Comparison of ENCODE assay signal across 16 cellular contexts in the genomic region with DNA sequence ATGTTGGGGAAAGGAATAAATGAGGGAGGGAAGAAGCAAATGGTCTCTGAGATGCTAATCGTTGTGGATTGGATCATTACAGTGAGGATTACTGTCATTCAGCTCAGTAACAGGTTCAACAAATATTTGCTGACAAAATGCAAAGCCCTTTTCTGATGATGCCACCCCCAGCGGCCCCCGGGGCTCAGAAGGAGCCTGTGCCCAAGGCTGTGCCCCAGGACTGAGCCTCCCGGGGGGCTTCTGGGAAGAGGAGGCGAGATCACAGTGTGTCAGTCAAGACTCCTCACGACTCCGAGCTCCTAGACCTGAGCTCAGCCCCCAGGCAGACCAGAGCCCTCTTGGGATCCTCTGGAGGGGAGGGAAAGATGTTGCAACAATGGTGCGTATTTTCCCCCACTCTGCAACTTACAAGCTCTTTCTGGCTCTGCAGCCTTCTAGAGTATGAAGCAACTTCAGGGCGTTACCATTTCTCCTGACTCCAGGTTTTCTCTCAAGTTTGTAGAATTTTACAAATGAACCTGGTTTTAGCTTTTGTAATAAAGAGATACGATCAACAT. TPM values are rescaled to one million over a fixed set of nuclear protein-coding genes. Genes with fewer than 3 reads are reported as not detected.
"Had no signal": no experiment of that assay in that cellular context is flagged by ENCODE, and none has a peak within 500 bp of the region (broad histone marks: within the 10 kb centered on the region; RNA-seq: fewer than 3 reads in every experiment).

No MANE protein-coding gene starts in this region.

- H3K4me3 ChIP-seq: dorsolateral prefrontal cortex, esophagus squamous epithelium, gastroesophageal sphincter, pancreas, skin epidermis, thyroid gland had no signal

- ATAC-seq: gastroesophageal sphincter had no signal

- H3K4me1 ChIP-seq: esophagus squamous epithelium, pancreas, thyroid gland had no signal

- H3K36me3 ChIP-seq: esophagus squamous epithelium, gastroesophageal sphincter, pancreas, thyroid gland had no signal

- H3K9me3 ChIP-seq: esophagus squamous epithelium, gastroesophageal sphincter, pancreas, thyroid gland had no signal

- DNase-seq: activated CD4-positive, alpha-beta T cell treated with anti-CD3 and anti-CD28 coated beads, Interleukin-2, amount 10 ng/mL, durations not matched to agents 7 days and 5 days; activated CD4-positive, CD25-positive, alpha-beta regulatory T cell; activated CD8-positive, alpha-beta memory T cell treated with anti-CD3 and anti-CD28 coated beads for 24 hours; amygdala; dorsolateral prefrontal cortex; esophagus squamous epithelium; kidney glomerular epithelial cell; T-helper 9 cell; thyroid gland had no signal

- H3K27me3 ChIP-seq: pancreas, thyroid gland had no signal

- H3K27ac ChIP-seq: esophagus squamous epithelium, gastroesophageal sphincter, pancreas, skin epidermis, thyroid gland had no signal

RNA-seq across cellular contexts. Expression of gene EPHA8, which starts 20.8 kb away (rescaled TPM):
- total RNA-seq: activated CD4-positive, alpha-beta T cell treated with anti-CD3 and anti-CD28 coated beads, Interleukin-2, amount 10 ng/mL, durations not matched to agents 7 days and 5 days; activated T-helper 2 cell treated with anti-CD3 and anti-CD28 coated beads, Interferon-gamma antibody, Interleukin-2, Interleukin-4, amounts not matched to agents 10 μg/mL and 5 μg/mL and 100 μg/mL, durations not matched to agents 14 hours and 24 hours and 36 hours; chondrocyte; mesenteric fat pad; renal cortical epithelial cell; thyroid gland had no signal

RNA-seq across cellular contexts. Expression of gene C1QA, which starts 52.3 kb away (rescaled TPM):
- total RNA-seq: activated CD4-positive, alpha-beta T cell treated with anti-CD3 and anti-CD28 coated beads, Interleukin-2, amount 10 ng/mL, durations not matched to agents 7 days and 5 days; activated T-helper 2 cell treated with anti-CD3 and anti-CD28 coated beads, Interferon-gamma antibody, Interleukin-2, Interleukin-4, amounts not matched to agents 10 μg/mL and 5 μg/mL and 100 μg/mL, durations not matched to agents 14 hours and 24 hours and 36 hours; chondrocyte; renal cortical epithelial cell had no signal

RNA-seq across cellular contexts. Expression of gene C1QC, which starts 59.4 kb away (rescaled TPM):
- total RNA-seq: activated CD4-positive, alpha-beta T cell treated with anti-CD3 and anti-CD28 coated beads, Interleukin-2, amount 10 ng/mL, durations not matched to agents 7 days and 5 days; activated T-helper 2 cell treated with anti-CD3 and anti-CD28 coated beads, Interferon-gamma antibody, Interleukin-2, Interleukin-4, amounts not matched to agents 10 μg/mL and 5 μg/mL and 100 μg/mL, durations not matched to agents 14 hours and 24 hours and 36 hours; chondrocyte; renal cortical epithelial cell had no signal
